10 cellular contexts compared by ENCODE assay signal in genomic region chrX:40945366-40945713, GRCh38.
DNase-seq lines count a peak whose midpoint lies in the region; ATAC-seq and TF ChIP-seq lines count a peak whose summit lies in the region.
"Had no signal": no experiment of that assay in that cellular context is flagged by ENCODE, and none has a peak within 500 bp of the region (broad histone marks: within the 10 kb centered on the region; RNA-seq: fewer than 3 reads in every experiment).

No MANE protein-coding gene starts in this region.

- peak overlapping the region; percentile 48 for H3K27ac ChIP-seq in left ventricle myocardium inferior (replicated peaks)
- H3K27ac ChIP-seq in effector memory CD4-positive, alpha-beta T cell (ENCODE audit: insufficient read depth, low read length, poor library complexity, severe bottlenecking) = no peak overlapping the region
- H3K27ac ChIP-seq: SK-N-MC had no signal

- TF ChIP-seq CTCF in left ventricle myocardium inferior (IDR thresholded peaks at IDR 0.05; ENCODE audit: borderline replicate concordance) (no peak), endothelial cell (IDR thresholded peaks at IDR 0.05; ENCODE audit: unreplicated experiment) (no peak)

- DNase-seq in A172 (ENCODE audit: low spot score) (peak; percentile 74), RPMI7951 (ENCODE audit: low read depth) (peak; percentile 82), left ventricle myocardium inferior (no peak), stromal cell of bone marrow (ENCODE audit: low read depth) (peak; percentile 67), endothelial cell (ENCODE audit: low spot score) (no peak), NCI-H510A treated with DMSO at 0.1 percent for 48 hours (lab: John Stamatoyannopoulos, UW) (no peak)
- no peak for DNase-seq in effector memory CD4-positive, alpha-beta T cell
- DNase-seq: CD4-positive, CD25-positive, alpha-beta regulatory T cell had no signal

- H3K27me3 ChIP-seq in left ventricle myocardium inferior (ENCODE audit: low read depth) = no peaks in the 10 kb centered on the region
- H3K27me3 ChIP-seq in effector memory CD4-positive, alpha-beta T cell (replicated peaks; ENCODE audit: control insufficient read depth, insufficient read depth, low read length, poor library complexity, severe bottlenecking) = no peaks in the 10 kb centered on the region

- no peaks in the 10 kb centered on the region for H3K36me3 Mint-ChIP-seq in endothelial cell (ENCODE audit: low read depth, unreplicated experiment)
- H3K36me3 Mint-ChIP-seq: CD4-positive, CD25-positive, alpha-beta regulatory T cell had no signal

- no peak overlapping the region for H3K4me3 ChIP-seq in left ventricle myocardium inferior
- H3K4me3 ChIP-seq in effector memory CD4-positive, alpha-beta T cell (ENCODE audit: insufficient read depth, low read depth, low read length, poor library complexity, severe bottlenecking) = no peak overlapping the region
- H3K4me3 ChIP-seq: SK-N-MC had no signal

- no peak overlapping the region for H3K4me3 Mint-ChIP-seq in endothelial cell (ENCODE audit: unreplicated experiment)
- H3K4me3 Mint-ChIP-seq: CD4-positive, CD25-positive, alpha-beta regulatory T cell had no signal

- peaks cover 6% of the 10 kb centered on the region for H3K4me1 ChIP-seq in left ventricle myocardium inferior
- H3K4me1 ChIP-seq in effector memory CD4-positive, alpha-beta T cell (ENCODE audit: control insufficient read depth, insufficient read depth, low read length, poor library complexity, severe bottlenecking) = no peaks in the 10 kb centered on the region

- H3K36me3 ChIP-seq in left ventricle myocardium inferior = no peaks in the 10 kb centered on the region
- H3K36me3 ChIP-seq in effector memory CD4-positive, alpha-beta T cell (ENCODE audit: control insufficient read depth, insufficient read depth, low read length) = no peaks in the 10 kb centered on the region

- H3K27ac Mint-ChIP-seq in endothelial cell (ENCODE audit: unreplicated experiment) = no peak overlapping the region
- H3K27ac Mint-ChIP-seq: CD4-positive, CD25-positive, alpha-beta regulatory T cell had no signal

- no peaks in the 10 kb centered on the region for H3K9me3 Mint-ChIP-seq in endothelial cell (ENCODE audit: unreplicated experiment)

- intact Hi-C loops in left ventricle myocardium inferior (cut with micrococcal nuclease) = no loop called here

- no peaks in the 10 kb centered on the region for H3K4me1 Mint-ChIP-seq in endothelial cell (ENCODE audit: unreplicated experiment)
- H3K4me1 Mint-ChIP-seq: CD4-positive, CD25-positive, alpha-beta regulatory T cell had no signal

- no peaks in the 10 kb centered on the region for H3K9me3 ChIP-seq in left ventricle myocardium inferior (replicated peaks)
- no peaks in the 10 kb centered on the region for H3K9me3 ChIP-seq in effector memory CD4-positive, alpha-beta T cell (ENCODE audit: control insufficient read depth, low read length)

- peak; percentile 65 for ATAC-seq in GM21825 (IDR thresholded peaks at IDR 0.05; ENCODE audit: unreplicated experiment)

- H3K27me3 Mint-ChIP-seq in endothelial cell (ENCODE audit: unreplicated experiment) = no peaks in the 10 kb centered on the region
- H3K27me3 Mint-ChIP-seq: CD4-positive, CD25-positive, alpha-beta regulatory T cell had no signal

Comparison
In these comparisons a context has a peak if more than half of its experiments do, and no peak if none do; other contexts are left out.
1. DNase-seq: peak in A172 (single experiment), RPMI7951 (single experiment) and stromal cell of bone marrow (single experiment); none in left ventricle myocardium inferior (single experiment), effector memory CD4-positive, alpha-beta T cell (0 of 3), endothelial cell (single experiment) and NCI-H510A treated with DMSO at 0.1 percent for 48 hours (single experiment).